ENCODE assay signal across 14 cellular contexts in genomic region chr6:3796396-3796795, GRCh38. TPM values are rescaled to one million over a fixed set of nuclear protein-coding genes. Genes with fewer than 3 reads are reported as not detected.
DNase-seq lines count a peak whose midpoint lies in the region; ATAC-seq and TF ChIP-seq lines count a peak whose summit lies in the region.
"Had no signal": no experiment of that assay in that cellular context is flagged by ENCODE, and none has a peak within 500 bp of the region (broad histone marks: within the 10 kb centered on the region; RNA-seq: fewer than 3 reads in every experiment).

No MANE protein-coding gene starts in this region.

- peak overlapping the region; percentile 77 for H2BK20ac ChIP-seq in IMR-90 (ENCODE audit: low read depth, low read length)

- H2BK120ac ChIP-seq in IMR-90 (ENCODE audit: low read depth, low read length) = peak overlapping the region; percentile 79

- BruUV-seq in IMR-90 (replicated peaks; lab: Mats Ljungman, UMichigan) = no TSS peak

- 100% methylated on average over 1 of the region's 4 CpGs; no CpG with 5 or more reads in 1 of the 2 experiments for WGBS in IMR-90 (ENCODE audit: extremely low coverage in 2 of 2, insufficient read length in 1 of 2), 2 experiments

- peaks cover 18% of the 10 kb centered on the region for H3K4me1 ChIP-seq in IMR-90 (ENCODE audit: control insufficient read depth, insufficient read depth, low read length)
- peaks cover 51% of the 10 kb centered on the region for H3K4me1 ChIP-seq in left ventricle myocardium inferior
- no peaks in the 10 kb centered on the region for H3K4me1 ChIP-seq in parathyroid adenoma
- H3K4me1 ChIP-seq: uterus had no signal

- H3K27ac ChIP-seq in IMR-90 (ENCODE audit: insufficient read depth, low read length) (no peak overlapping the region), left ventricle myocardium inferior (replicated peaks) (peak overlapping the region; percentile 73), parathyroid adenoma (peak overlapping the region; percentile 40)
- H3K27ac ChIP-seq: C4-2B, uterus had no signal

- peaks cover 23% of the 10 kb centered on the region for H3K9me1 ChIP-seq in IMR-90 (ENCODE audit: insufficient read depth, low read length)

- H2AFZ ChIP-seq in IMR-90 (replicated peaks; ENCODE audit: low read length, poor library complexity) (no peak overlapping the region), parathyroid adenoma (no peak overlapping the region)
- H2AFZ ChIP-seq: GM23248 had no signal

- no peak overlapping the region for H3K4me3 Mint-ChIP-seq in activated CD8-positive, alpha-beta T cell treated with anti-CD3 and anti-CD28 coated beads for 36 hours
- no peak overlapping the region for H3K4me3 Mint-ChIP-seq in progenitor cell of endocrine pancreas (ENCODE audit: low read depth)
- H3K4me3 Mint-ChIP-seq: IgD-negative memory B cell had no signal

- H3K4ac ChIP-seq in IMR-90 (ENCODE audit: low read depth, low read length) = peak overlapping the region; percentile 51

- no peak for TF ChIP-seq RAD21 in IMR-90 (IDR thresholded peaks at IDR 0.05; ENCODE audit: low read length)

- H3K9ac ChIP-seq in IMR-90 (ENCODE audit: low read depth, low read length) = no peak overlapping the region
- H3K9ac ChIP-seq in parathyroid adenoma = no peak overlapping the region

- no peak overlapping the region for H3K56ac ChIP-seq in IMR-90 (ENCODE audit: extremely low read depth, insufficient read depth, low read length)

- peak overlapping the region; percentile 5 for H2AK9ac ChIP-seq in IMR-90 (replicated peaks; ENCODE audit: low read depth, low read length, poor library complexity)

- peak overlapping the region; percentile 62; the same call in 1 of the 2 replicates for H3K18ac ChIP-seq in IMR-90 (ENCODE audit: low read depth, low read length)

- no peaks in the 10 kb centered on the region; a peak in 1 of 4 replicates for H3K79me1 ChIP-seq in IMR-90 (ENCODE audit: low read depth in 1 of 2, low read length in 2 of 2)

- no peaks in the 10 kb centered on the region for H3K9me3 Mint-ChIP-seq in activated CD8-positive, alpha-beta T cell treated with anti-CD3 and anti-CD28 coated beads for 36 hours
- H3K9me3 Mint-ChIP-seq in progenitor cell of endocrine pancreas (ENCODE audit: low read depth) = no peaks in the 10 kb centered on the region

- H4K91ac ChIP-seq in IMR-90 (ENCODE audit: insufficient read depth, low read depth, low read length) = peak overlapping the region; percentile 60; the same call in 1 of the 2 replicates

- no peaks in the 10 kb centered on the region for H3K4me1 Mint-ChIP-seq in activated CD8-positive, alpha-beta T cell treated with anti-CD3 and anti-CD28 coated beads for 36 hours (ENCODE audit: low read depth)
- peaks cover 28% of the 10 kb centered on the region for H3K4me1 Mint-ChIP-seq in progenitor cell of endocrine pancreas (ENCODE audit: low read depth)

- in situ Hi-C loops in IMR-90 (cut with MboI; ENCODE audit: low sequenced_read_pairs) = no loop called here
- in situ Hi-C loops in SK-MEL-5 (cut with HindIII; ENCODE audit: low pct_unique_long_range_greater_than_20kb, low sequenced_read_pairs) = no loop called here

- no peak for DNase-seq in IMR-90
- DNase-seq in SK-MEL-5 (ENCODE audit: low read depth, low spot score) = peak; percentile 59
- peak; percentile 46 for DNase-seq in left ventricle myocardium inferior
- DNase-seq in GM20000 (ENCODE audit: low spot score) = no peak
- no peak for DNase-seq in activated CD8-positive, alpha-beta T cell treated with anti-CD3 and anti-CD28 coated beads for 36 hours
- no peak for DNase-seq in progenitor cell of endocrine pancreas (ENCODE audit: low spot score, unreplicated experiment)
- DNase-seq: NCI-H1930 had no signal

- TF ChIP-seq CTCF in IMR-90 (conservative IDR thresholded peaks at IDR 0.05; ENCODE audit: low read depth, low read length) (no peak), left ventricle myocardium inferior (IDR thresholded peaks at IDR 0.05; ENCODE audit: borderline replicate concordance) (no peak), parathyroid adenoma (IDR thresholded peaks at IDR 0.05) (no peak), GM20000 (IDR thresholded peaks at IDR 0.05; ENCODE audit: extremely low read depth, missing control alignments) (no peak), progenitor cell of endocrine pancreas (IDR thresholded peaks at IDR 0.05; ENCODE audit: unreplicated experiment) (no peak)
- no peak for TF ChIP-seq CTCF in activated CD8-positive, alpha-beta T cell treated with anti-CD3 and anti-CD28 coated beads for 36 hours (IDR thresholded peaks at IDR 0.05)

- H3K27me3 ChIP-seq in IMR-90 (ENCODE audit: control insufficient read depth, insufficient read depth, low read length) (no peaks in the 10 kb centered on the region), left ventricle myocardium inferior (ENCODE audit: low read depth) (no peaks in the 10 kb centered on the region), parathyroid adenoma (ENCODE audit: control insufficient read depth, insufficient read depth, low read length) (no peaks in the 10 kb centered on the region)
- H3K27me3 ChIP-seq: esophagus muscularis mucosa, uterus had no signal

- no peak for TF ChIP-seq POLR2A in IMR-90 (IDR thresholded peaks at IDR 0.05; ENCODE audit: low read depth, low read length)

- H4K20me1 ChIP-seq in IMR-90 (ENCODE audit: insufficient read depth, low read length) = no peaks in the 10 kb centered on the region

- H3K23ac ChIP-seq in IMR-90 (ENCODE audit: low read depth, low read length) = peak overlapping the region; percentile 68; the same call in 1 of the 2 replicates

- no peak for ATAC-seq in IMR-90 (ENCODE audit: low read depth)
- no peak for ATAC-seq in HG02870 (IDR thresholded peaks at IDR 0.05; ENCODE audit: unreplicated experiment)
- ATAC-seq in activated CD8-positive, alpha-beta T cell treated with anti-CD3 and anti-CD28 coated beads for 36 hours = no peak

- H3K79me2 ChIP-seq in parathyroid adenoma = no peaks in the 10 kb centered on the region

- CTCF ChIA-PET in IMR-90 (lab: Yijun Ruan, JAX) = interaction anchor here (0.6 kb wide), 1 partner anchor 191 kb away, joined by 7 read pairs; no protein-coding TSS in a partner anchor
- CTCF ChIA-PET in activated CD8-positive, alpha-beta T cell treated with anti-CD3 and anti-CD28 coated beads for 36 hours (lab: Charles Lee) = interaction anchor here (1.0 to 1.5 kb wide), 3 partner anchors 14 to 136 kb away, joined by 3 to 5 read pairs (median 4); no protein-coding TSS in a partner anchor

- H3K9me3 ChIP-seq in IMR-90 (ENCODE audit: control insufficient read depth, insufficient read depth, low read length) (no peaks in the 10 kb centered on the region), left ventricle myocardium inferior (replicated peaks) (no peaks in the 10 kb centered on the region), parathyroid adenoma (ENCODE audit: control insufficient read depth, low read length) (no peaks in the 10 kb centered on the region)
- H3K9me3 ChIP-seq: esophagus muscularis mucosa, uterus had no signal

- H3K36me3 ChIP-seq in IMR-90 (ENCODE audit: control insufficient read depth, insufficient read depth, low read length) (no peaks in the 10 kb centered on the region), left ventricle myocardium inferior (no peaks in the 10 kb centered on the region), parathyroid adenoma (ENCODE audit: control insufficient read depth, insufficient read depth, low read length) (no peaks in the 10 kb centered on the region)
- H3K36me3 ChIP-seq: esophagus muscularis mucosa, uterus had no signal

- peak overlapping the region; percentile 95; the same call in 2 of the 3 replicates for H2BK15ac ChIP-seq in IMR-90 (ENCODE audit: low read depth, low read length)

- no peak overlapping the region for H3K4me2 ChIP-seq in IMR-90 (ENCODE audit: low read depth, low read length)
- H3K4me2 ChIP-seq in parathyroid adenoma (ENCODE audit: low read length) = no peak overlapping the region

- H3K4me3 ChIP-seq in IMR-90 (ENCODE audit: insufficient read depth, low read depth, low read length) (no peak overlapping the region), left ventricle myocardium inferior (no peak overlapping the region), parathyroid adenoma (ENCODE audit: low read depth, low read length) (no peak overlapping the region)
- H3K4me3 ChIP-seq: esophagus muscularis mucosa, uterus had no signal

- peaks cover 2% of the 10 kb centered on the region for H3K27me3 Mint-ChIP-seq in activated CD8-positive, alpha-beta T cell treated with anti-CD3 and anti-CD28 coated beads for 36 hours
- H3K27me3 Mint-ChIP-seq in progenitor cell of endocrine pancreas = no peaks in the 10 kb centered on the region

- no peak overlapping the region for H2BK5ac ChIP-seq in IMR-90 (ENCODE audit: low read depth, low read length, poor library complexity, severe bottlenecking)

- H4K5ac ChIP-seq in IMR-90 (ENCODE audit: low read depth, low read length) = peak overlapping the region; percentile 77; the same call in 1 of the 2 replicates

- POLR2A ChIA-PET in IMR-90 (lab: Charles Lee; ENCODE audit: unreplicated experiment) = no interaction called here
- POLR2A ChIA-PET in activated CD8-positive, alpha-beta T cell treated with anti-CD3 and anti-CD28 coated beads for 36 hours (lab: Charles Lee) = no interaction called here

- no peaks in the 10 kb centered on the region for H3K36me3 Mint-ChIP-seq in activated CD8-positive, alpha-beta T cell treated with anti-CD3 and anti-CD28 coated beads for 36 hours (ENCODE audit: low read depth)
- no peaks in the 10 kb centered on the region for H3K36me3 Mint-ChIP-seq in progenitor cell of endocrine pancreas (ENCODE audit: insufficient read depth)

- intact Hi-C loops in IMR-90 (cut with micrococcal nuclease) (no loop called here), left ventricle myocardium inferior (cut with micrococcal nuclease) (no loop called here)
- intact Hi-C loops in activated CD8-positive, alpha-beta T cell treated with anti-CD3 and anti-CD28 coated beads for 36 hours (cut with micrococcal nuclease) = no loop called here

- H4K8ac ChIP-seq in IMR-90 (ENCODE audit: low read depth in 2 of 2, low read length in 2 of 2) = peak overlapping the region in 1 of 2 experiments; percentile 59; a peak in 1 of 4 replicates

- peak overlapping the region; percentile 64 for H3K14ac ChIP-seq in IMR-90 (replicated peaks; ENCODE audit: low read depth, low read length)

- H2AK5ac ChIP-seq in IMR-90 (ENCODE audit: low read depth, low read length) = peak overlapping the region; percentile 75; the same call in 1 of the 2 replicates

- dilution Hi-C loops in IMR-90 (cut with HindIII; ENCODE audit: low sequenced_read_pairs, unreplicated experiment) = no loop called here

- no peak overlapping the region for H3K27ac Mint-ChIP-seq in activated CD8-positive, alpha-beta T cell treated with anti-CD3 and anti-CD28 coated beads for 36 hours
- H3K27ac Mint-ChIP-seq in progenitor cell of endocrine pancreas = no peak overlapping the region
- H3K27ac Mint-ChIP-seq: IgD-negative memory B cell had no signal

RNA-seq across cellular contexts. Expression of gene PXDC1, which starts 44.9 kb away (rescaled TPM):
- total RNA-seq in IMR-90 (2012; rRNA removed) = 66.4 and 72.2 TPM in 2 replicates
- polyA plus RNA-seq in IMR-90 (2012; rRNA removed) = 56.7 and 63.3 TPM in 2 replicates
- 42.0 and 49.1 TPM in 2 replicates for polyA plus RNA-seq in IMR-90 (2012; cell fraction: cytosol; rRNA removed)
- polyA plus RNA-seq in IMR-90 (2012; cell fraction: nucleus; rRNA removed; ENCODE audit: low replicate concordance) = 40.5 and 49.4 TPM in 2 replicates
- total RNA-seq in SK-MEL-5 (2014; rRNA removed; shearing (Covaris generic)) = 53.5 and 59.0 TPM in 2 replicates
- 102 and 111 TPM in 2 replicates for polyA plus RNA-seq in SK-MEL-5 (2015; cell fraction: cytosol; rRNA removed)
- 68.5 and 75.2 TPM in 2 replicates for polyA plus RNA-seq in SK-MEL-5 (2015; cell fraction: nucleus; rRNA removed)
- total RNA-seq in left ventricle myocardium inferior = 25.2 TPM
- under 1 TPM; 0.29 to 0.36 TPM for total RNA-seq in activated CD8-positive, alpha-beta T cell treated with anti-CD3 and anti-CD28 coated beads for 36 hours
- total RNA-seq in progenitor cell of endocrine pancreas = 4.8 and 5.3 TPM in 2 replicates

RNA-seq across cellular contexts. Expression of gene FAM50B, which starts 52.8 kb away (rescaled TPM):
- total RNA-seq in IMR-90 (2012; rRNA removed) (3.9 and 4.1 TPM in 2 replicates), left ventricle myocardium inferior (23.2 TPM), progenitor cell of endocrine pancreas (2.8 and 3.2 TPM in 2 replicates)
- polyA plus RNA-seq in IMR-90 (2012; rRNA removed) = 7.4 and 8.0 TPM in 2 replicates
- 6.4 and 11.4 TPM in 2 replicates for polyA plus RNA-seq in IMR-90 (2012; cell fraction: cytosol; rRNA removed)
- polyA plus RNA-seq in IMR-90 (2012; cell fraction: nucleus; rRNA removed; ENCODE audit: low replicate concordance) = 3.2 and 5.5 TPM in 2 replicates
- total RNA-seq in SK-MEL-5 (2014; rRNA removed; shearing (Covaris generic)) = 14.4 and 16.7 TPM in 2 replicates
- polyA plus RNA-seq in SK-MEL-5 (2015; cell fraction: cytosol; rRNA removed) = 31.1 and 34.6 TPM in 2 replicates
- polyA plus RNA-seq in SK-MEL-5 (2015; cell fraction: nucleus; rRNA removed) = 3.4 and 7.0 TPM in 2 replicates
- total RNA-seq in activated CD8-positive, alpha-beta T cell treated with anti-CD3 and anti-CD28 coated beads for 36 hours = 1 to 10 TPM; 5.2 to 6.0 TPM

Comparison
In these comparisons a context has a peak if more than half of its experiments do, and no peak if none do; other contexts are left out.
1. DNase-seq: peak in SK-MEL-5 (single experiment) and left ventricle myocardium inferior (single experiment); none in IMR-90 (single experiment), GM20000 (single experiment), activated CD8-positive, alpha-beta T cell treated with anti-CD3 and anti-CD28 coated beads for 36 hours (single experiment) and progenitor cell of endocrine pancreas (single experiment).